In genomic region chr3:13550257-13550693, GRCh38 we compare ENCODE assay signal across 11 cellular contexts. TPM values are rescaled to one million over a fixed set of nuclear protein-coding genes. Genes with fewer than 3 reads are reported as not detected.
A peak's percentile ranks its signal among the peaks of the same experiment; 100 is the strongest.
DNase-seq lines count a peak whose midpoint lies in the region; ATAC-seq and TF ChIP-seq lines count a peak whose summit lies in the region.
"Had no signal": no experiment of that assay in that cellular context is flagged by ENCODE, and none has a peak within 500 bp of the region (broad histone marks: within the 10 kb centered on the region; RNA-seq: fewer than 3 reads in every experiment).

No MANE protein-coding gene starts in this region.

- H3K27ac ChIP-seq in lower lobe of right lung (no peak overlapping the region), subcutaneous abdominal adipose tissue (ENCODE audit: low read depth, low read length) (peak overlapping the region; percentile 74)

- no peak for ATAC-seq in lower lobe of right lung
- no peak for ATAC-seq in natural killer cell treated with Interleukin-12 subunit alpha and Interleukin-12 subunit beta and Interleukin-15 and Interleukin-18, amount 100 ng/mL, for 72 hours

- H3K4me3 ChIP-seq in adipocyte (ENCODE audit: low read length) (peak overlapping the region; percentile 84), lower lobe of right lung (peak overlapping the region; percentile 37), subcutaneous abdominal adipose tissue (ENCODE audit: low read depth in 1 of 5, low read length in 5 of 5) (peak overlapping the region; percentile 62 to 77 (median 62))

- H3K27me3 ChIP-seq in adipocyte (replicated peaks; ENCODE audit: control insufficient read depth, insufficient read depth, low read length), result no peaks in the 10 kb centered on the region
- peaks cover 22% of the 10 kb centered on the region for H3K27me3 ChIP-seq in lower lobe of right lung (ENCODE audit: low read depth)
- H3K27me3 ChIP-seq in subcutaneous abdominal adipose tissue (ENCODE audit: control insufficient read depth in 5 of 5, insufficient read depth in 4 of 5, low read length in 5 of 5), result peaks cover 0 to 12% (median 0%) of the 10 kb centered on the region in 5 donors

- TF ChIP-seq CTCF in lower lobe of right lung (IDR thresholded peaks at IDR 0.05), result no peak

- H3K4me3 Mint-ChIP-seq in IgD-negative memory B cell, result peak overlapping the region; percentile 21 to 92 (median 64)
- no peak overlapping the region for H3K4me3 Mint-ChIP-seq in natural killer cell treated with Interleukin-12 subunit alpha and Interleukin-12 subunit beta and Interleukin-15 and Interleukin-18, amount 100 ng/mL, for 72 hours

- H3K27ac Mint-ChIP-seq in IgD-negative memory B cell, result peak overlapping the region in 1 of 3 donors; percentile 39
- H3K27ac Mint-ChIP-seq in natural killer cell treated with Interleukin-12 subunit alpha and Interleukin-12 subunit beta and Interleukin-15 and Interleukin-18, amount 100 ng/mL, for 72 hours, result no peak overlapping the region

- H3K9me3 ChIP-seq in adipocyte (ENCODE audit: control insufficient read depth, low read length) (no peaks in the 10 kb centered on the region), lower lobe of right lung (no peaks in the 10 kb centered on the region), subcutaneous abdominal adipose tissue (ENCODE audit: control insufficient read depth in 5 of 5, low read length in 5 of 5) (no peaks in the 10 kb centered on the region)

- H3K4me1 ChIP-seq in adipocyte (ENCODE audit: control insufficient read depth, insufficient read depth, low read length) (peaks cover 76% of the 10 kb centered on the region), lower lobe of right lung (peaks cover 10% of the 10 kb centered on the region), subcutaneous abdominal adipose tissue (ENCODE audit: control insufficient read depth in 5 of 5, insufficient read depth in 5 of 5, low read length in 5 of 5) (peaks cover 8 to 83% (median 74%) of the 10 kb centered on the region in 5 donors)

- H3K9ac ChIP-seq in adipocyte (ENCODE audit: low read length) (peak overlapping the region; percentile 93), subcutaneous abdominal adipose tissue (ENCODE audit: low read length in 5 of 5) (peak overlapping the region; percentile 22 to 81 (median 39))

- peaks cover 3 to 15% (median 13%) of the 10 kb centered on the region in 3 donors for H3K4me1 Mint-ChIP-seq in IgD-negative memory B cell
- peaks cover 7 to 10% of the 10 kb centered on the region in 2 donors for H3K4me1 Mint-ChIP-seq in natural killer cell treated with Interleukin-12 subunit alpha and Interleukin-12 subunit beta and Interleukin-15 and Interleukin-18, amount 100 ng/mL, for 72 hours (ENCODE audit: low read depth in 2 of 2)

- H3K36me3 Mint-ChIP-seq in IgD-negative memory B cell, result peaks cover 5% of the 10 kb centered on the region
- no peaks in the 10 kb centered on the region for H3K36me3 Mint-ChIP-seq in natural killer cell treated with Interleukin-12 subunit alpha and Interleukin-12 subunit beta and Interleukin-15 and Interleukin-18, amount 100 ng/mL, for 72 hours

- DNase-seq in adipocyte (ENCODE audit: low read depth) (no peak), lower lobe of right lung (no peak), DMS79 treated with DMSO at 0.1 percent for 48 hours (lab: John Stamatoyannopoulos, UW) (no peak), C1 segment of cervical spinal cord (lab: John Stamatoyannopoulos, UW) (no peak)
- DNase-seq in activated naive CD4-positive, alpha-beta T cell treated with Interleukin-2 at 50 U/mL for 16 hours, result no peak
- DNase-seq in natural killer cell treated with Interleukin-12 subunit alpha and Interleukin-12 subunit beta and Interleukin-15 and Interleukin-18, amount 100 ng/mL, for 72 hours (ENCODE audit: low spot score), result no peak
- DNase-seq: NCI-H1092 treated with DMSO at 0.1 percent for 48 hours had no signal

- no peaks in the 10 kb centered on the region for H3K9me3 Mint-ChIP-seq in IgD-negative memory B cell
- H3K9me3 Mint-ChIP-seq in natural killer cell treated with Interleukin-12 subunit alpha and Interleukin-12 subunit beta and Interleukin-15 and Interleukin-18, amount 100 ng/mL, for 72 hours, result no peaks in the 10 kb centered on the region

- no peaks in the 10 kb centered on the region for H3K36me3 ChIP-seq in adipocyte (ENCODE audit: control insufficient read depth, insufficient read depth, low read length, severe bottlenecking)
- H3K36me3 ChIP-seq in lower lobe of right lung, result no peaks in the 10 kb centered on the region
- H3K36me3 ChIP-seq in subcutaneous abdominal adipose tissue (ENCODE audit: control insufficient read depth in 5 of 5, insufficient read depth in 5 of 5, low read length in 5 of 5), result no peaks in the 10 kb centered on the region

- peaks cover 23% of the 10 kb centered on the region for H3K27me3 Mint-ChIP-seq in IgD-negative memory B cell
- H3K27me3 Mint-ChIP-seq in natural killer cell treated with Interleukin-12 subunit alpha and Interleukin-12 subunit beta and Interleukin-15 and Interleukin-18, amount 100 ng/mL, for 72 hours, result peaks cover 19 to 25% of the 10 kb centered on the region in 2 donors

- intact Hi-C loops in lower lobe of right lung (cut with DNase I), result no loop called here

RNA-seq across cellular contexts. Expression of gene FBLN2, which starts 1.4 kb away (rescaled TPM):
- 4.4 TPM for polyA plus RNA-seq in IgD-negative memory B cell
- 40.8 TPM for total RNA-seq in lower lobe of right lung
- not detected for total RNA-seq in natural killer cell treated with Interleukin-12 subunit alpha and Interleukin-12 subunit beta and Interleukin-15 and Interleukin-18, amount 100 ng/mL, for 72 hours
- total RNA-seq: NCI-H460; T-helper 2 cell treated with Interferon-gamma antibody and Interleukin-4, amounts not matched to agents 100 ng/mL and 5 ng/mL, for 36 hours had no signal

Comparison
In these comparisons a context has a peak if more than half of its experiments do, and no peak if none do; other contexts are left out.
1. RNA of gene FBLN2, which starts 1.4 kb away (total RNA-seq): 40.8 TPM in lower lobe of right lung (single experiment); not detected in natural killer cell treated with Interleukin-12 subunit alpha and Interleukin-12 subunit beta and Interleukin-15 and Interleukin-18, amount 100 ng/mL, for 72 hours; every median in the first group is over 10 times any median in the second.
2. Peak in every context shown above with its lines, with median percentiles within 50 percentile points of each other: H3K4me3 ChIP-seq.